In the genomic region with DNA sequence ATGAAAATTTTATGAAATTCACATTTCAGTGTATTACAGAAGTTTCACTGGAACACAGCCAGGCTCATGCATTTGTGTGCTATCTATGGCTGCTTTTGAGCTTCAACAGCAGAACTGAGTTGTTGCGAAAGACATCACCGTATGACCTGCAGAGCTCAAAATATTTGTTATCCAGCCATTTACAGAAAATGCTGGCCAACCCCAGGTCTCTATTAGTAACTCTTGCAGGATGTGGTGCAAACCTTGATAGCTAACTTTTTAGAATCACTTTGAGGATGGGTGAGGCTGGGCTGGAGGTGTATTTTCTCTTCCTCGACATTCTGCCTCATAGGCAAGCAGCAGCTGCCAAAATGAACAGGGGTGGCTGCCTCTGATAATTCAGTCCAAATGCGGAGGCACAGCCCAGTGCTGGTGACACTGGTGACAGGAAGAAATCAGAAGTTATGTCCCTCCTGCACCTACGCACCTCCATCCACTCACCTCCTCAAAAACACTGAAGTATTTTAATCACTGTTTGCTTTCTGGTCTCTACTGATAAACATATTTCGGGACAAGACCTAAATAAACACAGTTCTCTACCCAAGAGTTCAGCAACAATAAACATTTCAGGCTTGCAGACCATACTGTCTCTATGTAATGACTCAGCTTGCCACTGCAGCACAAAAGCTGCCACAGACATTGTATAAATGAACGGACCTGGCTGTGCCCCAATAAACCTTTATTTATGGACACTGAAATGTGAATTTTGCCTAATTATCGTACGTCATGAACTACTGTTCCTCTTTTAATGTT, we compare ENCODE assay signal across 8 cellular contexts. TPM values are rescaled to one million over a fixed set of nuclear protein-coding genes. Genes with fewer than 3 reads are reported as not detected.
DNase-seq lines count a peak whose midpoint lies in the region; ATAC-seq and TF ChIP-seq lines count a peak whose summit lies in the region.

No MANE protein-coding gene starts in this region.

- intact Hi-C loops in left cardiac atrium (cut with DNase I) = no loop called here

- H3K4me3 ChIP-seq in WI38 (ENCODE audit: low read depth, low read length) (peak overlapping the region; percentile 34), stomach smooth muscle (ENCODE audit: low read length in 2 of 2) (peak overlapping the region; percentile 33 to 57)

- ATAC-seq in left cardiac atrium (peak; percentile 51 to 55), HG03354 (IDR thresholded peaks at IDR 0.05; ENCODE audit: poor library complexity, severe bottlenecking, unreplicated experiment) (no peak)

- no peaks in the 10 kb centered on the region for H3K9me3 ChIP-seq in stomach smooth muscle (ENCODE audit: control insufficient read depth in 2 of 2, low read length in 2 of 2)

- H3K27ac ChIP-seq in stomach smooth muscle (ENCODE audit: low read length) = peak overlapping the region; percentile 53

- H3K27me3 ChIP-seq in stomach smooth muscle (ENCODE audit: control insufficient read depth in 1 of 2, insufficient read depth in 2 of 2, low read length in 2 of 2) = no peaks in the 10 kb centered on the region

- peak; percentile 46 for DNase-seq in activated CD8-positive, alpha-beta memory T cell treated with anti-CD3 and anti-CD28 coated beads, Interleukin-2, amount 50 U/mL, for 48 hours
- DNase-seq in activated CD8-positive, alpha-beta memory T cell treated with anti-CD3 and anti-CD28 coated beads, Interleukin-2, amount 50 U/mL, for 4 hours = no peak
- no peak for DNase-seq in left cardiac atrium
- DNase-seq in foreskin melanocyte = no peak
- no peak for DNase-seq in UCSD-AML1 (lab: John Stamatoyannopoulos, UW; ENCODE audit: unreplicated experiment)

- TF ChIP-seq CTCF in WI38 (IDR thresholded peaks at IDR 0.05; ENCODE audit: low read depth, low read length) = no peak

- H3K36me3 ChIP-seq in stomach smooth muscle (ENCODE audit: control insufficient read depth in 2 of 2, insufficient read depth in 2 of 2, low read length in 2 of 2) = no peaks in the 10 kb centered on the region

- peaks cover 49% of the 10 kb centered on the region for H3K4me1 ChIP-seq in stomach smooth muscle (ENCODE audit: control insufficient read depth, insufficient read depth, low read length)

- H3K9ac ChIP-seq in stomach smooth muscle (ENCODE audit: low read length in 2 of 2) = peak overlapping the region in 1 of 2 donors; percentile 34

RNA-seq across cellular contexts. Expression of gene ARHGAP17, which starts 28.5 kb away (rescaled TPM):
- total RNA-seq in left cardiac atrium = 10 to 100 TPM; 49.7 to 50.9 TPM
